Comparison of ENCODE assay signal across 14 cellular contexts in genomic region chr3:123444023-123444422, GRCh38. TPM values are rescaled to one million over a fixed set of nuclear protein-coding genes. Genes with fewer than 3 reads are reported as not detected.
A peak's percentile ranks its signal among the peaks of the same experiment; 100 is the strongest.
DNase-seq lines count a peak whose midpoint lies in the region; ATAC-seq and TF ChIP-seq lines count a peak whose summit lies in the region.
"Had no signal": no experiment of that assay in that cellular context is flagged by ENCODE, and none has a peak within 500 bp of the region (broad histone marks: within the 10 kb centered on the region; RNA-seq: fewer than 3 reads in every experiment).

No MANE protein-coding gene starts in this region.

- H3K27ac ChIP-seq in heart left ventricle (peak overlapping the region in 9 of 12 donors; percentile 44 to 97 (median 96)), testis (peak overlapping the region in 1 of 2 donors; percentile 94), tibial nerve (no peak overlapping the region)
- H3K27ac ChIP-seq: C4-2B, SK-N-MC, skin epidermis had no signal

- H3K27me3 ChIP-seq in heart left ventricle: peaks cover 0 to 30% (median 7%) of the 10 kb centered on the region in 9 donors
- H3K27me3 ChIP-seq in testis: no peaks in the 10 kb centered on the region
- peaks cover 0 to 31% of the 10 kb centered on the region in 2 donors for H3K27me3 ChIP-seq in tibial nerve

- WGBS in heart left ventricle, 4 donors: 31 to 37% (median 34%) methylated on average over 6 of the region's 6 CpGs
- 50 to 58% methylated on average over 6 of the region's 6 CpGs for WGBS in testis, 2 donors
- 48 to 56% methylated on average over 6 of the region's 6 CpGs for WGBS in tibial nerve, 2 donors

- no peak for TF ChIP-seq EP300 in tibial nerve (IDR thresholded peaks at IDR 0.05)

- H3K9me3 ChIP-seq in heart left ventricle (no peaks in the 10 kb centered on the region), testis (no peaks in the 10 kb centered on the region), tibial nerve (no peaks in the 10 kb centered on the region)

- H3K36me3 ChIP-seq in heart left ventricle: no peaks in the 10 kb centered on the region
- H3K36me3 ChIP-seq in testis (ENCODE audit: low read depth, missing control alignments): no peaks in the 10 kb centered on the region
- no peaks in the 10 kb centered on the region for H3K36me3 ChIP-seq in tibial nerve

- TF ChIP-seq CTCF in heart left ventricle (IDR thresholded peaks at IDR 0.05) (peak in 1 of 12 donors; percentile 23), testis (IDR thresholded peaks at IDR 0.05) (no peak), tibial nerve (IDR thresholded peaks at IDR 0.05) (no peak)

- H3K4me3 ChIP-seq in heart left ventricle (peak overlapping the region in 9 of 12 donors; percentile 55 to 92 (median 77)), testis (no peak overlapping the region), tibial nerve (no peak overlapping the region)
- H3K4me3 ChIP-seq: skin epidermis had no signal

- DNase-seq in NCI-H1105 (lab: John Stamatoyannopoulos, UW): peak; percentile 25
- peak; percentile 6 for DNase-seq in RPMI7951 (ENCODE audit: low read depth)
- peak in 2 of 5 donors; percentile 44 to 45 for DNase-seq in heart left ventricle
- DNase-seq in posterior cingulate gyrus: peak in 6 of 10 donors; percentile 66 to 94 (median 79)
- no peak for DNase-seq in testis
- DNase-seq in DMS153 (lab: John Stamatoyannopoulos, UW): no peak
- no peak for DNase-seq in tibial nerve (ENCODE audit: low spot score in 2 of 2)
- DNase-seq in activated T-cell treated with anti-CD3 and anti-CD28 coated beads for 4 hours: no peak
- DNase-seq: activated naive CD8-positive, alpha-beta T cell treated with anti-CD3 and anti-CD28 coated beads, Interleukin-2, amount 10 ng/mL, durations not matched to agents 7 days and 5 days; NCI-H1048; stimulated activated naive CD8-positive, alpha-beta T cell treated with anti-CD3 and anti-CD28 coated beads, Interleukin-15, amount 100 ng/mL, for 72 hours had no signal

- ATAC-seq in heart left ventricle: peak; percentile 17 to 62 (median 32)
- ATAC-seq: stimulated activated naive CD8-positive, alpha-beta T cell treated with anti-CD3 and anti-CD28 coated beads, Interleukin-15, amount 100 ng/mL, for 72 hours had no signal

- H3K4me1 ChIP-seq in heart left ventricle (peaks cover 0 to 67% (median 16%) of the 10 kb centered on the region in 12 donors), testis (no peaks in the 10 kb centered on the region), tibial nerve (peaks cover 0 to 21% (median 6%) of the 10 kb centered on the region in 4 donors)

- intact Hi-C loops in heart left ventricle (cut with DNase I) (loop anchor here in 1 of 10 donors (10.0 kb wide), 1 partner anchor 69 kb away; no protein-coding TSS in a partner anchor), posterior cingulate gyrus (cut with DNase I) (no loop called here), testis (cut with DNase I; ENCODE audit: low total_unique reads) (loop anchor here (10.0 kb wide), 1 partner anchor 109 kb away; no protein-coding TSS in a partner anchor)

- TF ChIP-seq POLR2A in heart left ventricle (IDR thresholded peaks at IDR 0.05) (no peak), testis (IDR thresholded peaks at IDR 0.05) (no peak), tibial nerve (IDR thresholded peaks at IDR 0.05) (no peak)

RNA-seq across cellular contexts. Expression of gene ADCY5, which starts 4.9 kb away (rescaled TPM):
- 0.10 TPM in 1 of 2 replicates, not detected in the other for total RNA-seq in RPMI7951 (2014; rRNA removed; shearing (Covaris generic))
- 100 to 1,000 TPM; 106 to 276 (median 170) TPM for total RNA-seq in heart left ventricle
- polyA plus RNA-seq in heart left ventricle: 10 to 100 TPM; 78.5 to 84.1 TPM
- 10 to 100 TPM; 33.6 to 41.6 TPM for total RNA-seq in testis
- polyA plus RNA-seq in testis (ENCODE audit: insufficient read depth, low read depth, low replicate concordance): 16.5 TPM
- 10 to 100 TPM; 13.3 to 27.4 (median 21.7) TPM for total RNA-seq in tibial nerve
- total RNA-seq: activated naive CD8-positive, alpha-beta T cell treated with anti-CD3 and anti-CD28 coated beads, Interleukin-2, amount 10 ng/mL, durations not matched to agents 7 days and 5 days had no signal

Comparison
In these comparisons a context has a peak if more than half of its experiments do, and no peak if none do; other contexts are left out.
1. DNase-seq: peak in NCI-H1105 (single experiment), RPMI7951 (single experiment) and posterior cingulate gyrus (6 of 10); none in testis (single experiment), DMS153 (single experiment), tibial nerve (0 of 2) and activated T-cell treated with anti-CD3 and anti-CD28 coated beads for 4 hours (single experiment).
2. H3K27ac ChIP-seq: peak in heart left ventricle (9 of 12); none in tibial nerve (0 of 4).
3. H3K4me3 ChIP-seq: peak in heart left ventricle (9 of 12); none in testis (0 of 2) and tibial nerve (0 of 4).
4. RNA of gene ADCY5, which starts 4.9 kb away (total RNA-seq): 106 to 276 TPM in heart left ventricle, 33.6 to 41.6 TPM in testis and 13.3 to 27.4 TPM in tibial nerve; 0.10 TPM in RPMI7951; every median in the first group is over 10 times any median in the second.